Comparison of ENCODE assay signal across 25 cellular contexts in genomic region chr4:94497690-94498089, GRCh38.
"Had no signal": no experiment of that assay in that cellular context is flagged by ENCODE, and none has a peak within 500 bp of the region (broad histone marks: within the 10 kb centered on the region; RNA-seq: fewer than 3 reads in every experiment).

No MANE protein-coding gene starts in this region.

- H3K27ac Mint-ChIP-seq: activated CD8-positive, alpha-beta T cell treated with anti-CD3 and anti-CD28 coated beads for 36 hours; activated naive CD8-positive, alpha-beta T cell treated with anti-CD3 and anti-CD28 coated beads, Interleukin-2, amount 10 ng/mL, durations not matched to agents 7 days and 5 days; activated T-helper 17 cell treated with anti-CD3 and anti-CD28 coated beads, Interleukin-2, amount 50 U/mL, for 72 hours; dendritic cell treated with granulocyte-macrophage colony-stimulating factor and Interleukin-4, amounts not matched to agents 40 ng/mL and 50 ng/mL, for 4 days; memory B cell; naive B cell; stimulated activated effector memory CD8-positive, alpha-beta T cell treated with anti-CD3 and anti-CD28 coated beads, Interleukin-12 subunit alpha, Interleukin-12 subunit beta, amount 100 ng/mL, for 72 hours; T-cell had no signal

- H3K36me3 ChIP-seq: ovary, right lobe of liver, upper lobe of left lung had no signal

- H3K27me3 ChIP-seq: brain microvascular endothelial cell, esophagus squamous epithelium, hepatocyte, ovary, right lobe of liver, testis, upper lobe of left lung had no signal

- H3K4me3 Mint-ChIP-seq: activated CD8-positive, alpha-beta T cell treated with anti-CD3 and anti-CD28 coated beads for 36 hours; activated naive CD8-positive, alpha-beta T cell treated with anti-CD3 and anti-CD28 coated beads, Interleukin-2, amount 10 ng/mL, durations not matched to agents 7 days and 5 days; activated T-helper 17 cell treated with anti-CD3 and anti-CD28 coated beads, Interleukin-2, amount 50 U/mL, for 72 hours; dendritic cell treated with granulocyte-macrophage colony-stimulating factor and Interleukin-4, amounts not matched to agents 40 ng/mL and 50 ng/mL, for 4 days; memory B cell; naive B cell; stimulated activated effector memory CD8-positive, alpha-beta T cell treated with anti-CD3 and anti-CD28 coated beads, Interleukin-12 subunit alpha, Interleukin-12 subunit beta, amount 100 ng/mL, for 72 hours; T-cell had no signal

- H2AFZ ChIP-seq: hepatocyte had no signal

- ATAC-seq: activated CD8-positive, alpha-beta T cell treated with anti-CD3 and anti-CD28 coated beads for 36 hours; left cardiac atrium; right lobe of liver; SK-N-SH treated with all-trans-retinoic acid at 6 μM for 48 hours; stimulated activated effector memory CD8-positive, alpha-beta T cell treated with anti-CD3 and anti-CD28 coated beads, Interleukin-12 subunit alpha, Interleukin-12 subunit beta, amount 100 ng/mL, for 72 hours; T-cell had no signal

- H3K4me2 ChIP-seq: hepatocyte had no signal

- H3K4me3 ChIP-seq: esophagus squamous epithelium, hepatocyte, ovary, right lobe of liver, testis, upper lobe of left lung had no signal

- H3K4me1 Mint-ChIP-seq: activated naive CD8-positive, alpha-beta T cell treated with anti-CD3 and anti-CD28 coated beads, Interleukin-2, amount 10 ng/mL, durations not matched to agents 7 days and 5 days; memory B cell; stimulated activated effector memory CD8-positive, alpha-beta T cell treated with anti-CD3 and anti-CD28 coated beads, Interleukin-12 subunit alpha, Interleukin-12 subunit beta, amount 100 ng/mL, for 72 hours; T-cell had no signal

- DNase-seq: activated CD4-positive, alpha-beta T cell treated with anti-CD3 and anti-CD28 coated beads for 48 hours; activated CD4-positive, CD25-positive, alpha-beta regulatory T cell; activated CD8-positive, alpha-beta T cell treated with anti-CD3 and anti-CD28 coated beads for 36 hours; activated naive CD4-positive, alpha-beta T cell; activated naive CD8-positive, alpha-beta T cell treated with anti-CD3 and anti-CD28 coated beads, Interleukin-2, amount 10 ng/mL, durations not matched to agents 7 days and 5 days; activated T-cell treated with anti-CD3 and anti-CD28 coated beads, Interleukin-2, amount 50 U/mL, for 1 hour; amygdala; brain microvascular endothelial cell; effector CD8-positive, alpha-beta T cell; esophagus squamous epithelium; left cardiac atrium; naive B cell; ovary; right lobe of liver; small intestine; stimulated activated CD4-positive, alpha-beta T cell treated with anti-CD3 and anti-CD28 coated beads, Interleukin-4, amount 100 ng/mL, for 24 hours; T-cell; testis; upper lobe of left lung had no signal

- H3K9me3 Mint-ChIP-seq: activated CD8-positive, alpha-beta T cell treated with anti-CD3 and anti-CD28 coated beads for 36 hours; activated T-helper 17 cell treated with anti-CD3 and anti-CD28 coated beads, Interleukin-2, amount 50 U/mL, for 72 hours; dendritic cell treated with granulocyte-macrophage colony-stimulating factor and Interleukin-4, amounts not matched to agents 40 ng/mL and 50 ng/mL, for 4 days; memory B cell; stimulated activated effector memory CD8-positive, alpha-beta T cell treated with anti-CD3 and anti-CD28 coated beads, Interleukin-12 subunit alpha, Interleukin-12 subunit beta, amount 100 ng/mL, for 72 hours; T-cell had no signal

- H3K9me3 ChIP-seq: esophagus squamous epithelium, ovary, right lobe of liver, testis, upper lobe of left lung had no signal

- H3K27me3 Mint-ChIP-seq: activated CD8-positive, alpha-beta T cell treated with anti-CD3 and anti-CD28 coated beads for 36 hours; activated naive CD8-positive, alpha-beta T cell treated with anti-CD3 and anti-CD28 coated beads, Interleukin-2, amount 10 ng/mL, durations not matched to agents 7 days and 5 days; activated T-helper 17 cell treated with anti-CD3 and anti-CD28 coated beads, Interleukin-2, amount 50 U/mL, for 72 hours; dendritic cell treated with granulocyte-macrophage colony-stimulating factor and Interleukin-4, amounts not matched to agents 40 ng/mL and 50 ng/mL, for 4 days; memory B cell; naive B cell; T-cell had no signal

- H3K27ac ChIP-seq: brain microvascular endothelial cell, esophagus squamous epithelium, hepatocyte, ovary, right lobe of liver, testis, upper lobe of left lung had no signal

- H3K4me1 ChIP-seq: right lobe of liver, testis, upper lobe of left lung had no signal
